ENCODE assay signal across 9 cellular contexts in genomic region chr2:11160731-11161455, GRCh38. TPM values are rescaled to one million over a fixed set of nuclear protein-coding genes. Genes with fewer than 3 reads are reported as not detected.
DNase-seq lines count a peak whose midpoint lies in the region; ATAC-seq and TF ChIP-seq lines count a peak whose summit lies in the region.
"Had no signal": no experiment of that assay in that cellular context is flagged by ENCODE, and none has a peak within 500 bp of the region (broad histone marks: within the 10 kb centered on the region; RNA-seq: fewer than 3 reads in every experiment).

No MANE protein-coding gene starts in this region.

- TF ChIP-seq CTCF in GM10248 (IDR thresholded peaks at IDR 0.05; ENCODE audit: control extremely low read depth, extremely low read depth, low read depth, missing control alignments) = no peak

- no peak overlapping the region for H2BK15ac ChIP-seq in mesendoderm (replicated peaks; ENCODE audit: low read depth)

- no peaks in the 10 kb centered on the region for H3K9me3 ChIP-seq in effector memory CD4-positive, alpha-beta T cell (ENCODE audit: control insufficient read depth, low read length)
- H3K9me3 ChIP-seq: thoracic aorta had no signal

- no peak overlapping the region for H2BK120ac ChIP-seq in mesendoderm (ENCODE audit: low read depth, low read length)

- H3K4me1 ChIP-seq in effector memory CD4-positive, alpha-beta T cell (ENCODE audit: control insufficient read depth, insufficient read depth, low read length, poor library complexity, severe bottlenecking) = no peaks in the 10 kb centered on the region
- no peaks in the 10 kb centered on the region for H3K4me1 ChIP-seq in mesendoderm (ENCODE audit: control insufficient read depth, low read depth, low read length)

- no peak overlapping the region for H3K4me2 ChIP-seq in mesendoderm (ENCODE audit: low read length)

- H3K18ac ChIP-seq in mesendoderm (ENCODE audit: low read length) = no peak overlapping the region

- no peak overlapping the region for H3K56ac ChIP-seq in mesendoderm (ENCODE audit: low read length)

- H4K5ac ChIP-seq in mesendoderm (ENCODE audit: low read length) = no peak overlapping the region

- WGBS in mesendoderm (ENCODE audit: extremely low coverage, insufficient coverage, low lambda C conversion rate) = no CpG with 5 or more reads among the region's 15 CpGs

- ATAC-seq in GM19395 (IDR thresholded peaks at IDR 0.05; ENCODE audit: unreplicated experiment) = peak; percentile 85
- peak; percentile 75 for ATAC-seq in HG03175 (IDR thresholded peaks at IDR 0.05; ENCODE audit: unreplicated experiment)

- POLR2A ChIA-PET in GM10248 (lab: Yijun Ruan, JAX) = no interaction called here

- peak overlapping the region; percentile 34 for H3K4me3 ChIP-seq in effector memory CD4-positive, alpha-beta T cell (ENCODE audit: insufficient read depth, low read depth, low read length, poor library complexity, severe bottlenecking)
- no peak overlapping the region for H3K4me3 ChIP-seq in mesendoderm (ENCODE audit: low read length)
- H3K4me3 ChIP-seq: thoracic aorta had no signal

- no peaks in the 10 kb centered on the region for H3K36me3 ChIP-seq in effector memory CD4-positive, alpha-beta T cell (ENCODE audit: control insufficient read depth, insufficient read depth, low read length)
- H3K36me3 ChIP-seq in mesendoderm (ENCODE audit: control insufficient read depth, insufficient read depth, low read length) = no peaks in the 10 kb centered on the region

- H3K9ac ChIP-seq in mesendoderm (ENCODE audit: low read length) = no peak overlapping the region

- H2BK5ac ChIP-seq in mesendoderm (ENCODE audit: low read length) = no peak overlapping the region

- CTCF ChIA-PET in GM10248 (lab: Yijun Ruan, JAX) = interaction anchor here (0.9 to 2.8 kb wide), 6 partner anchors 28 to 532 kb away, joined by 3 to 10 read pairs (median 3); a partner anchor contains a TSS

- no peak overlapping the region for H3K4ac ChIP-seq in mesendoderm (ENCODE audit: low read depth, low read length)

- H3K79me1 ChIP-seq in mesendoderm (ENCODE audit: low read length) = no peaks in the 10 kb centered on the region

- DNase-seq in GM10248 (ENCODE audit: extremely low spot score) (peak; percentile 62), mesendoderm (no peak), NCI-H345 treated with DMSO at 0.1 percent for 48 hours (lab: John Stamatoyannopoulos, UW; ENCODE audit: unreplicated experiment) (no peak), T-helper 9 cell (no peak)
- DNase-seq in effector memory CD4-positive, alpha-beta T cell = no peak
- DNase-seq in effector CD4-positive, alpha-beta T cell = no peak

- no peak overlapping the region for H3K27ac ChIP-seq in effector memory CD4-positive, alpha-beta T cell (ENCODE audit: insufficient read depth, low read length, poor library complexity, severe bottlenecking)
- H3K27ac ChIP-seq in mesendoderm (ENCODE audit: low read depth, low read length) = no peak overlapping the region
- H3K27ac ChIP-seq: thoracic aorta had no signal

- H2AK5ac ChIP-seq in mesendoderm (ENCODE audit: low read length) = no peak overlapping the region

- H4K8ac ChIP-seq in mesendoderm (ENCODE audit: low read depth, low read length) = no peak overlapping the region

- no peak overlapping the region for H3K23ac ChIP-seq in mesendoderm (ENCODE audit: low read length)

- no peaks in the 10 kb centered on the region for H3K79me2 ChIP-seq in mesendoderm (ENCODE audit: control insufficient read depth, insufficient read depth, low read length)

- no peaks in the 10 kb centered on the region for H3K27me3 ChIP-seq in effector memory CD4-positive, alpha-beta T cell (replicated peaks; ENCODE audit: control insufficient read depth, insufficient read depth, low read length, poor library complexity, severe bottlenecking)
- H3K27me3 ChIP-seq in mesendoderm (ENCODE audit: insufficient read depth, low read length, poor library complexity) = no peaks in the 10 kb centered on the region

RNA-seq across cellular contexts. Expression of gene SLC66A3, which starts 5.6 kb away (rescaled TPM):
- polyA plus RNA-seq in mesendoderm (2013, experiment 1 of 2) = 6.9 TPM
- polyA plus RNA-seq in mesendoderm (2013, experiment 2 of 2) = 6.5 TPM
